Comparison of ENCODE assay signal across 1 cellular context in genomic region chr1:24727490-24728214, GRCh38.
TF ChIP-seq lines count a peak whose summit lies in the region.

No MANE protein-coding gene starts in this region.

TF ChIP-seq in GM12878, 131 proteins besides CTCF, POLR2A, EP300 and RAD21 (continued from another document and continues in another):
- TF ChIP-seq CUX1 (IDR thresholded peaks at IDR 0.05; ENCODE audit: insufficient replicate concordance, low read depth, low read length) (no peak), RUNX3 (IDR thresholded peaks at IDR 0.05; ENCODE audit: low read length) (peak; percentile 91), HSF1 (IDR thresholded peaks at IDR 0.05; ENCODE audit: low read depth, low read length) (no peak), BMI1 (IDR thresholded peaks at IDR 0.05; ENCODE audit: borderline replicate concordance) (no peak), RBBP5 (conservative IDR thresholded peaks at IDR 0.05) (no peak), BRCA1 (IDR thresholded peaks at IDR 0.05; ENCODE audit: low read depth, low read length) (no peak), MYB (IDR thresholded peaks at IDR 0.05; ENCODE audit: borderline replicate concordance, low read depth, low read length) (no peak), RCOR1 (conservative IDR thresholded peaks at IDR 0.05; ENCODE audit: low read depth, low read length) (no peak), WRNIP1 (IDR thresholded peaks at IDR 0.05; ENCODE audit: borderline replicate concordance, low read depth, low read length) (no peak), SUPT20H (IDR thresholded peaks at IDR 0.05; ENCODE audit: borderline replicate concordance, control insufficient read depth, low read depth, low read length) (no peak), POU2F2 (IDR thresholded peaks at IDR 0.05; ENCODE audit: borderline replicate concordance, low read depth, low read length) (no peak), CREB1 (IDR thresholded peaks at IDR 0.05; ENCODE audit: low read depth) (peak; percentile 37; the same call in 1 of the 2 replicates), SRF (IDR thresholded peaks at IDR 0.05; ENCODE audit: low read depth in 2 of 2, low read length in 2 of 2) (0 out of 4 replicates have a peak, but pooled peaks of 1 of the 2 experiments have one; percentile 12), TCF3 (IDR thresholded peaks at IDR 0.05; ENCODE audit: borderline replicate concordance, insufficient read depth, low read depth, low read length) (peak; percentile 89), MXI1 (IDR thresholded peaks at IDR 0.05; ENCODE audit: low read depth, low read length) (no peak), NFYA (IDR thresholded peaks at IDR 0.05; ENCODE audit: borderline replicate concordance, low read depth, low read length) (no peak), SPI1 (IDR thresholded peaks at IDR 0.05; ENCODE audit: borderline replicate concordance, insufficient read depth, low read depth, low read length) (no peak), POLR2AphosphoS2 (IDR thresholded peaks at IDR 0.05; ENCODE audit: low read depth, low read length) (no peak), PRDM15 (CRISPR knock-in tag; IDR thresholded peaks at IDR 0.05) (no peak), ZNF687 (IDR thresholded peaks at IDR 0.05) (peak; percentile 43; the same call in 1 of the 2 replicates), ZNF274 (IDR thresholded peaks at IDR 0.05; ENCODE audit: insufficient read depth, insufficient read length) (no peak), PBX3 (IDR thresholded peaks at IDR 0.05; ENCODE audit: insufficient replicate concordance, low read depth, low read length) (peak; percentile 62), E4F1 (IDR thresholded peaks at IDR 0.05; ENCODE audit: borderline replicate concordance, partially characterized antibody) (no peak), ZNF207 (IDR thresholded peaks at IDR 0.05; ENCODE audit: borderline replicate concordance) (no peak), RFX5 (IDR thresholded peaks at IDR 0.05; ENCODE audit: low read depth, low read length) (no peak), POLR2AphosphoS5 (IDR thresholded peaks at IDR 0.05; ENCODE audit: low read length) (no peak), MLLT1 (IDR thresholded peaks at IDR 0.05) (no peak), NR2C2 (IDR thresholded peaks at IDR 0.05; ENCODE audit: borderline replicate concordance, control insufficient read depth, insufficient read length, low read depth) (no peak), BCL11A (IDR thresholded peaks at IDR 0.05; ENCODE audit: low read depth, low read length) (peak; percentile 52), STAT1 (conservative IDR thresholded peaks at IDR 0.05) (no peak), MTA3 (IDR thresholded peaks at IDR 0.05; ENCODE audit: borderline replicate concordance, low read length) (peak; percentile 68; the same call in 1 of the 2 replicates), ZNF217 (IDR thresholded peaks at IDR 0.05) (no peak), USF1 (IDR thresholded peaks at IDR 0.05; ENCODE audit: borderline replicate concordance, extremely low read length, insufficient read depth, low read depth, low read length) (no peak), RELA (IDR thresholded peaks at IDR 0.05; ENCODE audit: borderline replicate concordance, partially characterized antibody) (no peak), SP1 (IDR thresholded peaks at IDR 0.05; ENCODE audit: low read depth, low read length) (no peak), ATF7 (IDR thresholded peaks at IDR 0.05; ENCODE audit: low read depth) (peak; percentile 73), EGR1 (IDR thresholded peaks at IDR 0.05; ENCODE audit: borderline replicate concordance in 1 of 2, low read depth in 2 of 2, low read length in 2 of 2) (no peak), RB1 (IDR thresholded peaks at IDR 0.05; ENCODE audit: borderline replicate concordance) (no peak), SMAD5 (IDR thresholded peaks at IDR 0.05; ENCODE audit: low read depth) (no peak), GATAD2B (conservative IDR thresholded peaks at IDR 0.05; ENCODE audit: low read depth) (peak; percentile 77), IKZF1 (conservative IDR thresholded peaks at IDR 0.05) (peak; percentile 96)
